In genomic region chr2:178502751-178503150, GRCh38 we compare ENCODE assay signal across 8 cellular contexts.
"Had no signal": no experiment of that assay in that cellular context is flagged by ENCODE, and none has a peak within 500 bp of the region (broad histone marks: within the 10 kb centered on the region; RNA-seq: fewer than 3 reads in every experiment).

No MANE protein-coding gene starts in this region.

- DNase-seq: GM23248, GOT3, H7, HFFc6, KG1 had no signal

- H3K27ac ChIP-seq: GM23248, HL-60 had no signal

- H3K9ac ChIP-seq: GM23248 had no signal

- H2AFZ ChIP-seq: GM23248 had no signal

- H3K9me3 ChIP-seq: HAP-1 had no signal

- H3K4me3 ChIP-seq: GM23248, HAP-1 had no signal

- ATAC-seq: HCT116 had no signal
